8 cellular contexts compared by ENCODE assay signal in the genomic region with DNA sequence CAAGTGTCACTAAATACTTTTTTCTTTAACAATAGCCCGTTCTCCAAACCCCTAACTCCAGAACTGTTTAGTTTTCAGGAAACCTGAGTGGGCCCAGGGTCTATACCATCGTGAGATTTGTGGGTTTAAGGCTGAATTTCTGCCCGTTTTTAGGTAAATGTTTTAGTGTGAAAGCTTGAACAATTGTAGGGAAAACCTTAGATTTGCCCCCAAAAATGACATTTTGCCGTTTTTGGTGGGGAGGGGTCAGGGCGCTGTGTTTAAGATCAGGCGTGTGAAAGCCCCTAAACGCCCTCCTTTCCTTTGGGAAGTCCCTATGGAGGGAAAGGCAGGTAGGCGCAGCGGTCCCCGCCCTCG. TPM values are rescaled to one million over a fixed set of nuclear protein-coding genes. Genes with fewer than 3 reads are reported as not detected.
DNase-seq lines count a peak whose midpoint lies in the region; ATAC-seq, FAIRE-seq and TF ChIP-seq lines count a peak whose summit lies in the region.

No MANE protein-coding gene starts in this region.

- FAIRE-seq in K562 (lab: Jason Lieb, UNC), result no peak

- peak overlapping the region; percentile 62; the same call in 2 of the 3 replicates for H3K27ac ChIP-seq in K562 (ENCODE audit: extremely low read depth, low read depth, low read length)

- 0 out of 3 replicates have a peak, but pooled peaks cover 3% of the 10 kb centered on the region for H3K36me3 ChIP-seq in K562 (ENCODE audit: control insufficient read depth, insufficient read depth, low read length)
- H3K36me3 ChIP-seq in mucosa of descending colon (ENCODE audit: low read depth), result no peaks in the 10 kb centered on the region

- H3K27me3 ChIP-seq in K562 (ENCODE audit: control insufficient read depth in 2 of 2, insufficient read depth in 2 of 2, low read length in 2 of 2), result no peaks in the 10 kb centered on the region

- peak overlapping the region; percentile 82 for H3K4me3 ChIP-seq in AG10803 (ENCODE audit: low read length)
- peak overlapping the region; percentile 77 for H3K4me3 ChIP-seq in K562
- peak overlapping the region; percentile 22 for H3K4me3 ChIP-seq in mucosa of descending colon

- TF ChIP-seq CTCF in AG10803 (conservative IDR thresholded peaks at IDR 0.05; ENCODE audit: low read length) (no peak), K562 (IDR thresholded peaks at IDR 0.05 in 2 of 3, conservative IDR thresholded peaks at IDR 0.05 in 1 of 3; ENCODE audit: insufficient read depth in 2 of 3, low read depth in 1 of 3, low read length in 3 of 3) (no peak), mucosa of descending colon (IDR thresholded peaks at IDR 0.05) (no peak), GM10248 (IDR thresholded peaks at IDR 0.05; ENCODE audit: control extremely low read depth, extremely low read depth, low read depth, missing control alignments) (no peak)

- ATAC-seq in HG02852 (IDR thresholded peaks at IDR 0.05; ENCODE audit: unreplicated experiment) (peak; percentile 9), K562 (no peak), mucosa of descending colon (no peak), HG02840 (IDR thresholded peaks at IDR 0.05; ENCODE audit: low FRiP score, unreplicated experiment) (no peak)

- H3K4me1 ChIP-seq in K562 (replicated peaks in 1 of 2; ENCODE audit: control insufficient read depth in 2 of 2, insufficient read depth in 2 of 2, low read length in 2 of 2) (no peaks in the 10 kb centered on the region; a peak in 2 of 5 replicates), mucosa of descending colon (ENCODE audit: low read depth) (peaks cover 22% of the 10 kb centered on the region)

- POLR2A ChIA-PET in K562 (lab: Yijun Ruan, JAX) (no interaction called here), GM10248 (lab: Yijun Ruan, JAX) (interaction anchor here (0.5 kb wide), 1 partner anchor 63 kb away, joined by 8 read pairs; no protein-coding TSS in a partner anchor)

- BruUV-seq in K562 (replicated peaks; lab: Mats Ljungman, UMichigan), result no TSS peak

- peaks cover 47% of the 10 kb centered on the region for H3K79me2 ChIP-seq in K562 (ENCODE audit: control insufficient read depth, insufficient read depth, low read length)

- TF ChIP-seq RAD21 in K562 (CRISPR knock-in tag; conservative IDR thresholded peaks at IDR 0.05 in 1 of 2, IDR thresholded peaks at IDR 0.05 in 1 of 2), result no peak

- H3K9me1 ChIP-seq in K562 (ENCODE audit: control insufficient read depth, insufficient read depth, low read length), result no peaks in the 10 kb centered on the region

- no peak for DNase-seq in AG10803 (ENCODE audit: low read depth)
- DNase-seq in K562 (ENCODE audit: extremely low read depth in 1 of 4, low spot score in 3 of 4), result no peak
- no peak for DNase-seq in mucosa of descending colon
- no peak for DNase-seq in GM10248 (ENCODE audit: extremely low spot score)
- no peak for DNase-seq in hippocampal formation (lab: John Stamatoyannopoulos, UW)
- no peak for DNase-seq in NCI-H146 (lab: John Stamatoyannopoulos, UW)

- CTCF ChIA-PET in K562 (lab: Yijun Ruan, JAX; ENCODE audit: low intra/inter-chr PET ratio), result no interaction called here
- CTCF ChIA-PET in GM10248 (lab: Yijun Ruan, JAX), result interaction anchor here (1.2 to 1.6 kb wide), 3 partner anchors 9 to 74 kb away, joined by 3 to 4 read pairs (median 3); no protein-coding TSS in a partner anchor

- H3K9me3 ChIP-seq in K562 (replicated peaks; ENCODE audit: control insufficient read depth, insufficient read depth, low read depth, low read length) (no peaks in the 10 kb centered on the region), mucosa of descending colon (no peaks in the 10 kb centered on the region)

- no peak for TF ChIP-seq POLR2A in K562 (conservative IDR thresholded peaks at IDR 0.05)

- TF ChIP-seq EP300 in K562 (IDR thresholded peaks at IDR 0.05; ENCODE audit: low read length), result no peak

- intact Hi-C loops in K562 (cut with micrococcal nuclease) (no loop called here), mucosa of descending colon (cut with DNase I, micrococcal nuclease) (no loop called here)

- 3% methylated on average over 6 of the region's 11 CpGs for WGBS in K562 (ENCODE audit: insufficient coverage, low coverage, missing lambda C conversion rate)

- H3K4me2 ChIP-seq in K562 (ENCODE audit: insufficient read depth, low read length), result peak overlapping the region; percentile 75

- H2AFZ ChIP-seq in K562 (ENCODE audit: low read depth, low read length), result peak overlapping the region; percentile 99

- in situ Hi-C loops in K562 (cut with MboI), result no loop called here

- peaks cover 6% of the 10 kb centered on the region for H4K20me1 ChIP-seq in K562 (replicated peaks; ENCODE audit: control insufficient read depth, insufficient read depth, low read length)

- H3K9ac ChIP-seq in K562 (ENCODE audit: insufficient read depth in 1 of 2, low read depth in 2 of 2, low read length in 2 of 2), result peak overlapping the region in 1 of 2 experiments; percentile 61; a peak in 3 of 4 replicates

RNA-seq across cellular contexts. Expression of gene PRPF39, which starts 0.3 kb away (rescaled TPM):
- total RNA-seq in K562 (2011; cell fraction: chromatin; rRNA removed; ENCODE audit: low replicate concordance), result 104 and 187 TPM in 2 replicates
- 56.2 and 57.9 TPM in 2 replicates for total RNA-seq in K562 (2011; cell fraction: nucleolus; rRNA removed)
- 61.8 and 67.6 TPM in 2 replicates for total RNA-seq in K562 (2011; cell fraction: nucleoplasm; rRNA removed)
- total RNA-seq in K562 (2014; rRNA removed) (16.8 and 20.7 TPM in 2 replicates), K562 (2014; rRNA removed; fragmentation: Illumina TruSeq; extraction: Trizol) (30.3 and 31.5 TPM in 2 replicates), K562 (2015; rRNA removed; fragmentation: Illumina TruSeq; extraction: Trizol) (31.7 and 34.4 TPM in 2 replicates), K562 (2021) (28.9 and 34.1 TPM in 2 replicates), mucosa of descending colon (10 to 100 TPM; 25.9 to 38.4 (median 35.4) TPM)
- polyA plus RNA-seq in K562 (2011; rRNA removed) (50.4 and 57.6 TPM in 2 replicates), K562 (2014; fragmentation: Illumina TruSeq; extraction: Trizol) (20.9 and 24.8 TPM in 2 replicates), K562 (2014; fragmentation: Nextera tagmentation; extraction: Ambion mirVana) (10 to 100 TPM; 13.3 to 21.2 TPM), K562 (2014; rRNA removed) (23.7 and 27.9 TPM in 2 replicates)
- polyA plus RNA-seq in K562 (2011; cell fraction: cytosol; rRNA removed), result 7.3 and 14.9 TPM in 2 replicates
- 210 and 319 TPM in 2 replicates for polyA plus RNA-seq in K562 (2011; cell fraction: nucleus; rRNA removed)
- polyA plus RNA-seq in K562 (2012), result 14.4 and 14.5 TPM in 2 replicates
- polyA minus RNA-seq in K562 (2011; rRNA and poly(A)+ RNA removed), result 62.8 and 68.7 TPM in 2 replicates
- 8.3 and 10.3 TPM in 2 replicates for polyA minus RNA-seq in K562 (2011; cell fraction: cytosol; rRNA and poly(A)+ RNA removed)
- polyA minus RNA-seq in K562 (2011; cell fraction: nucleus; rRNA and poly(A)+ RNA removed), result 98.7 and 145 TPM in 2 replicates

RNA-seq across cellular contexts. Expression of gene FKBP3, which starts 50.7 kb away (rescaled TPM):
- total RNA-seq in K562 (2011; cell fraction: chromatin; rRNA removed; ENCODE audit: low replicate concordance), result 9.9 and 32.9 TPM in 2 replicates
- 8.2 TPM in 2 replicates for total RNA-seq in K562 (2011; cell fraction: nucleolus; rRNA removed)
- total RNA-seq in K562 (2011; cell fraction: nucleoplasm; rRNA removed), result 17.8 and 21.4 TPM in 2 replicates
- total RNA-seq in K562 (2014; rRNA removed) (43.6 and 48.2 TPM in 2 replicates), K562 (2014; rRNA removed; fragmentation: Illumina TruSeq; extraction: Trizol) (44.5 and 55.6 TPM in 2 replicates), K562 (2015; rRNA removed; fragmentation: Illumina TruSeq; extraction: Trizol) (48.2 and 54.2 TPM in 2 replicates), K562 (2021) (53.1 and 56.5 TPM in 2 replicates), mucosa of descending colon (10 to 100 TPM; 46.2 to 51.7 (median 46.2) TPM)
- polyA plus RNA-seq in K562 (2011; rRNA removed) (44.1 and 65.2 TPM in 2 replicates), K562 (2014; fragmentation: Illumina TruSeq; extraction: Trizol) (85.5 and 88.0 TPM in 2 replicates), K562 (2014; fragmentation: Nextera tagmentation; extraction: Ambion mirVana) (10 to 100 TPM; 84.3 to 88.6 TPM), K562 (2014; rRNA removed) (107 and 112 TPM in 2 replicates)
- 5.2 and 13.1 TPM in 2 replicates for polyA plus RNA-seq in K562 (2011; cell fraction: cytosol; rRNA removed)
- polyA plus RNA-seq in K562 (2011; cell fraction: nucleus; rRNA removed), result 12.7 and 18.0 TPM in 2 replicates
- polyA plus RNA-seq in K562 (2012), result 59.1 and 85.1 TPM in 2 replicates
- 18.3 and 24.1 TPM in 2 replicates for polyA minus RNA-seq in K562 (2011; rRNA and poly(A)+ RNA removed)
- polyA minus RNA-seq in K562 (2011; cell fraction: cytosol; rRNA and poly(A)+ RNA removed), result 6.1 and 9.2 TPM in 2 replicates
- 10.5 and 15.4 TPM in 2 replicates for polyA minus RNA-seq in K562 (2011; cell fraction: nucleus; rRNA and poly(A)+ RNA removed)

RNA-seq across cellular contexts. Expression of gene FANCM, which starts 52.1 kb away (rescaled TPM):
- total RNA-seq in K562 (2011; cell fraction: chromatin; rRNA removed; ENCODE audit: low replicate concordance), result 27.1 and 71.5 TPM in 2 replicates
- 17.3 and 20.1 TPM in 2 replicates for total RNA-seq in K562 (2011; cell fraction: nucleolus; rRNA removed)
- total RNA-seq in K562 (2011; cell fraction: nucleoplasm; rRNA removed), result 29.0 and 35.0 TPM in 2 replicates
- 5.4 and 6.8 TPM in 2 replicates for total RNA-seq in K562 (2014; rRNA removed)
- 12.8 and 13.7 TPM in 2 replicates for total RNA-seq in K562 (2014; rRNA removed; fragmentation: Illumina TruSeq; extraction: Trizol)
- total RNA-seq in K562 (2015; rRNA removed; fragmentation: Illumina TruSeq; extraction: Trizol), result 10.5 and 11.7 TPM in 2 replicates
- total RNA-seq in K562 (2021), result 10.7 and 14.4 TPM in 2 replicates
- polyA plus RNA-seq in K562 (2011; rRNA removed), result 7.4 and 9.7 TPM in 2 replicates
- polyA plus RNA-seq in K562 (2011; cell fraction: cytosol; rRNA removed), result 2.5 and 2.7 TPM in 2 replicates
- polyA plus RNA-seq in K562 (2011; cell fraction: nucleus; rRNA removed), result 7.4 and 9.1 TPM in 2 replicates
- 3.6 and 4.5 TPM in 2 replicates for polyA plus RNA-seq in K562 (2012)
- polyA plus RNA-seq in K562 (2014; fragmentation: Illumina TruSeq; extraction: Trizol), result 5.1 and 6.2 TPM in 2 replicates
- 1 to 10 TPM; 6.1 TPM for polyA plus RNA-seq in K562 (2014; fragmentation: Nextera tagmentation; extraction: Ambion mirVana)
- 4.0 and 5.1 TPM in 2 replicates for polyA plus RNA-seq in K562 (2014; rRNA removed)
- 22.3 and 24.1 TPM in 2 replicates for polyA minus RNA-seq in K562 (2011; rRNA and poly(A)+ RNA removed)
- 8.4 and 9.6 TPM in 2 replicates for polyA minus RNA-seq in K562 (2011; cell fraction: cytosol; rRNA and poly(A)+ RNA removed)
- 25.7 and 31.1 TPM in 2 replicates for polyA minus RNA-seq in K562 (2011; cell fraction: nucleus; rRNA and poly(A)+ RNA removed)
- total RNA-seq in mucosa of descending colon, result 1 to 10 TPM; 3.2 to 5.7 (median 3.6) TPM

Comparison
In these comparisons a context has a peak if more than half of its experiments do, and no peak if none do; other contexts are left out.
1. H3K4me3 ChIP-seq: peak in every context shown above with its lines; median percentile 82 in AG10803; 77 in K562; 22 in mucosa of descending colon.